In genomic region chr19:10000171-10000826, GRCh38 we compare ENCODE assay signal across 8 cellular contexts. TPM values are rescaled to one million over a fixed set of nuclear protein-coding genes. Genes with fewer than 3 reads are reported as not detected.
A peak's percentile ranks its signal among the peaks of the same experiment; 100 is the strongest.
DNase-seq lines count a peak whose midpoint lies in the region; ATAC-seq and TF ChIP-seq lines count a peak whose summit lies in the region.

No MANE protein-coding gene starts in this region.

- intact Hi-C loops in adrenal gland (cut with DNase I): loop anchor here in 1 of 2 donors (5.0 kb wide), 1 partner anchor 63 kb away; the partner anchor contains the start of gene OLFM2

- whole genome bisulfite sequencing in adrenal gland, 4 donors: 9 to 15% (median 10%) methylated on average over 16 of the region's 16 CpGs

- H3F3A ChIP-seq in DOHH2 (ENCODE audit: control insufficient read depth, insufficient read depth): no peaks in the 10 kb centered on the region

- H3K4me2 ChIP-seq in DOHH2 (ENCODE audit: low read length): no peak overlapping the region

- no peak overlapping the region for H3K4me3 ChIP-seq in DOHH2 (ENCODE audit: low read length)
- no peak overlapping the region for H3K4me3 ChIP-seq in adrenal gland

- ATAC-seq in GM21619 (IDR thresholded peaks at IDR 0.05; ENCODE audit: unreplicated experiment) (no peak), HG02798 (IDR thresholded peaks at IDR 0.05; ENCODE audit: poor library complexity, unreplicated experiment) (no peak)

- H3K27me3 ChIP-seq in DOHH2 (ENCODE audit: control insufficient read depth, low read length) (no peaks in the 10 kb centered on the region; the same call in 1 of the 2 replicates), adrenal gland (no peaks in the 10 kb centered on the region)

- H3K27ac ChIP-seq in DOHH2 (ENCODE audit: low read depth, low read length): no peak overlapping the region
- H3K27ac ChIP-seq in adrenal gland: no peak overlapping the region

- TF ChIP-seq CTCF in DOHH2 (IDR thresholded peaks at IDR 0.05; ENCODE audit: low read depth, low read length, poor library complexity, severe bottlenecking) (peak; percentile 75), adrenal gland (IDR thresholded peaks at IDR 0.05) (peak; percentile 53 to 80 (median 74))

- no peaks in the 10 kb centered on the region for H4K20me1 ChIP-seq in DOHH2 (ENCODE audit: control insufficient read depth, insufficient read depth, low read depth, low read length)

- DNase-seq in Kasumi-1 (lab: John Stamatoyannopoulos, UW): peak; percentile 53 to 68
- DNase-seq in T-helper 1 cell: peak; percentile 14 to 59 (median 53)
- DNase-seq in adrenal gland: peak; percentile 73 to 86 (median 79)
- peak; percentile 86 for DNase-seq in hepatic stellate cell (ENCODE audit: low spot score)
- peak; percentile 37 to 67 (median 64) for DNase-seq in stimulated activated CD4-positive, alpha-beta T cell treated with anti-CD3 and anti-CD28 coated beads, Interleukin-12 subunit alpha, Interleukin-12 subunit beta, amount 100 ng/mL, for 48 hours (ENCODE audit: low read depth in 2 of 3, low spot score in 1 of 3)

- no peak for TF ChIP-seq POLR2A in adrenal gland (IDR thresholded peaks at IDR 0.05)

- H3K36me3 ChIP-seq in DOHH2 (ENCODE audit: control insufficient read depth, low read length): no peaks in the 10 kb centered on the region
- H3K36me3 ChIP-seq in adrenal gland (replicated peaks in 1 of 2): no peaks in the 10 kb centered on the region

- no peaks in the 10 kb centered on the region for H3K79me2 ChIP-seq in DOHH2 (ENCODE audit: control insufficient read depth, low read length)

- peaks cover 5% of the 10 kb centered on the region for H3K4me1 ChIP-seq in DOHH2 (ENCODE audit: control insufficient read depth, low read length)
- H3K4me1 ChIP-seq in adrenal gland (replicated peaks in 1 of 2): no peaks in the 10 kb centered on the region

- H3K9me3 ChIP-seq in DOHH2 (ENCODE audit: control insufficient read depth, insufficient read depth, low read length) (no peaks in the 10 kb centered on the region), adrenal gland (replicated peaks in 1 of 3) (no peaks in the 10 kb centered on the region)

- no peaks in the 10 kb centered on the region for H3K9me2 ChIP-seq in DOHH2 (replicated peaks; ENCODE audit: control insufficient read depth, low read length)

RNA-seq across cellular contexts. Expression of gene COL5A3, which starts 10.0 kb away (rescaled TPM):
- total RNA-seq in adrenal gland: 10 to 100 TPM in 1 of 8 donors, 1 to 10 TPM in 7; 3.5 to 12.4 (median 6.8) TPM
- 10 to 100 TPM in 2 of 3 donors, 1 to 10 TPM in 1; 1.5 to 26.2 (median 18.2) TPM for polyA plus RNA-seq in adrenal gland

RNA-seq across cellular contexts. Expression of gene RDH8, which starts 13.0 kb away (rescaled TPM):
- not detected for total RNA-seq in adrenal gland
- polyA plus RNA-seq in adrenal gland: not detected
